Comparison of ENCODE assay signal across 10 cellular contexts in the genomic region with DNA sequence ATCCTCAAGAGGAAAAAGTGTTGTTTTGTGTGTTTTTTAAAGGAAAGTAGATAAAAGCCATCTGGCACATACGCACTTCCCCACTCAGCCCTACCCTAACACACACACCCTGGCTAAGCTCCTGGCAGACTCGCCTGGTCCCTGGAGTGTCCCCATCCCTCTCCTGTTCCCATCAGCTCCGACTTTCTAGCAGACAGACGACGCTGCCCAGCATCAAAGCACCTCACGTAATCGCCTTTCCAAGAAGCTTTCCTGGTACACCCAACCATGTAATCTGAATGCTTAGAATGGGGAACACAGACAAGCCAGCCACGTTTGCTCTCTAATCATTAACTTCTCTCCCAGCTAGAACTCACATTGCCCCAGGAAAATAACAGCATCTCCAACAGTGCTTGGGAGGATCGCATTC.
A peak's percentile ranks its signal among the peaks of the same experiment; 100 is the strongest.
DNase-seq lines count a peak whose midpoint lies in the region; ATAC-seq and TF ChIP-seq lines count a peak whose summit lies in the region.
"Had no signal": no experiment of that assay in that cellular context is flagged by ENCODE, and none has a peak within 500 bp of the region (broad histone marks: within the 10 kb centered on the region; RNA-seq: fewer than 3 reads in every experiment).

No MANE protein-coding gene starts in this region.

- H3K36me3 ChIP-seq in Peyer's patch (no peaks in the 10 kb centered on the region), muscle layer of duodenum (ENCODE audit: control insufficient read depth in 1 of 2, insufficient read depth in 2 of 2, low read length in 2 of 2) (peaks cover 5 to 17% of the 10 kb centered on the region in 2 donors), tibial artery (peaks cover 0 to 14% (median 6%) of the 10 kb centered on the region in 3 donors)

- H3K27me3 ChIP-seq in Peyer's patch (no peaks in the 10 kb centered on the region), muscle layer of duodenum (ENCODE audit: low read depth, low read length) (no peaks in the 10 kb centered on the region), tibial artery (no peaks in the 10 kb centered on the region)

- H3K9me3 ChIP-seq in Peyer's patch (no peaks in the 10 kb centered on the region), muscle layer of duodenum (ENCODE audit: control insufficient read depth in 1 of 2, low read length in 2 of 2) (no peaks in the 10 kb centered on the region), tibial artery (no peaks in the 10 kb centered on the region)

- intact Hi-C loops in tibial artery (cut with DNase I; ENCODE audit: low total_unique reads) = loop anchor here (5.0 kb wide), 1 partner anchor 114 kb away; the partner anchor contains the start of gene AFAP1

- no peak for TF ChIP-seq POLR2A in Peyer's patch (IDR thresholded peaks at IDR 0.05)

- H3K4me3 ChIP-seq in Peyer's patch (no peak overlapping the region), muscle layer of duodenum (ENCODE audit: low read depth in 1 of 2, low read length in 2 of 2) (no peak overlapping the region), tibial artery (peak overlapping the region in 1 of 2 donors; percentile 23)

- no peak for ATAC-seq in stimulated activated naive CD8-positive, alpha-beta T cell treated with anti-CD3 and anti-CD28 coated beads, Interleukin-15, Interleukin-2, amounts not matched to agents 100 U/mL and 50 U/mL, for 24 hours

- no peak for TF ChIP-seq CTCF in Peyer's patch (IDR thresholded peaks at IDR 0.05)
- no peak for TF ChIP-seq CTCF in tibial artery (IDR thresholded peaks at IDR 0.05)

- DNase-seq in Peyer's patch (no peak), fibroblast of peridontal ligament (ENCODE audit: extremely low read depth) (peak; percentile 69), tibial artery (peak; percentile 75 to 88), NCI-H187 (lab: John Stamatoyannopoulos, UW) (no peak), superior temporal gyrus (ENCODE audit: extremely low spot score) (no peak), NCI-H345 treated with DMSO at 0.1 percent for 48 hours (lab: John Stamatoyannopoulos, UW; ENCODE audit: unreplicated experiment) (no peak)
- DNase-seq in stimulated activated naive CD8-positive, alpha-beta T cell treated with anti-CD3 and anti-CD28 coated beads, Interleukin-15, Interleukin-2, amounts not matched to agents 100 U/mL and 50 U/mL, for 24 hours = no peak
- DNase-seq: naive B cell, SHP77 treated with DMSO at 0.1 percent for 48 hours had no signal

- H3K27ac ChIP-seq in Peyer's patch (peak overlapping the region; percentile 48 to 82 (median 57)), muscle layer of duodenum (ENCODE audit: low read length) (peak overlapping the region; percentile 73), tibial artery (peak overlapping the region; percentile 80 to 85)

- H3K4me1 ChIP-seq in Peyer's patch (peaks cover 0 to 29% (median 3%) of the 10 kb centered on the region in 4 donors), muscle layer of duodenum (ENCODE audit: control insufficient read depth in 1 of 2, insufficient read depth in 2 of 2, low read length in 2 of 2) (peaks cover 30 to 56% of the 10 kb centered on the region in 2 donors), tibial artery (peaks cover 0 to 35% (median 19%) of the 10 kb centered on the region in 4 donors)

Comparison
In these comparisons a context has a peak if more than half of its experiments do, and no peak if none do; other contexts are left out.
1. DNase-seq: peak in fibroblast of peridontal ligament (single experiment) and tibial artery (2 of 2); none in Peyer's patch (0 of 3), NCI-H187 (0 of 2), superior temporal gyrus (single experiment), NCI-H345 treated with DMSO at 0.1 percent for 48 hours (single experiment) and stimulated activated naive CD8-positive, alpha-beta T cell treated with anti-CD3 and anti-CD28 coated beads, Interleukin-15, Interleukin-2, amounts not matched to agents 100 U/mL and 50 U/mL, for 24 hours (single experiment).
2. Peak in every context shown above with its lines, with median percentiles within 50 percentile points of each other: H3K27ac ChIP-seq.